10 cellular contexts compared by ENCODE assay signal in the genomic region with DNA sequence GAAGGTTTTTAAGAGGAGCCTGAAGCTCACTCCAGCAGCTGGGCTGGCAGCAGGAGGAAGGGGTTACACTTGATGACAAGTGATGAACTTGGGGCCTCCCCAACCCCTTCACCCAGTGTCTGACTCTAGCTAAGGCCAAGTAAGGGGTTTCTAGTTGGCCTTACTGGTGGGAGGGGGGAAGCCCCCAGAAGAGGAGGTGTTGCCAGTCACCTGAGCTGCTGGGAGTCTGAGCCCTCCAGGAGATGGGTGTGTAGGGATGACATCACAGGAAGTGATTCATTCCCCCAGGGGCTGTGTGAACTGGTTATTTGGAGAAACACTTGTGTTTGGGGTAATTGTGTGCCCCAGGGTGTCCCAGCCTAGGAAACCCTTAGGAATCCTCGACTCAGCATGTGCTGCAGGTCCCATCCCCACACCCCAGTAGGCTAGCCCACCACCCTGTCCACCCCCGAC. TPM values are rescaled to one million over a fixed set of nuclear protein-coding genes. Genes with fewer than 3 reads are reported as not detected.
A peak's percentile ranks its signal among the peaks of the same experiment; 100 is the strongest.
DNase-seq lines count a peak whose midpoint lies in the region; ATAC-seq and TF ChIP-seq lines count a peak whose summit lies in the region.
"Had no signal": no experiment of that assay in that cellular context is flagged by ENCODE, and none has a peak within 500 bp of the region (broad histone marks: within the 10 kb centered on the region; RNA-seq: fewer than 3 reads in every experiment).

No MANE protein-coding gene starts in this region.

- peak overlapping the region; percentile 17 for H2AFZ ChIP-seq in IMR-90 (replicated peaks; ENCODE audit: low read length, poor library complexity)

- in situ Hi-C loops in IMR-90 (cut with MboI; ENCODE audit: low sequenced_read_pairs) = no loop called here

- H3K18ac ChIP-seq in IMR-90 (ENCODE audit: low read depth, low read length) = no peak overlapping the region

- POLR2A ChIA-PET in IMR-90 (lab: Charles Lee; ENCODE audit: unreplicated experiment) = no interaction called here
- POLR2A ChIA-PET in activated CD8-positive, alpha-beta T cell treated with anti-CD3 and anti-CD28 coated beads for 36 hours (lab: Charles Lee) = interaction anchor here (1.3 kb wide), 1 partner anchor 15 kb away, joined by 3 read pairs; no protein-coding TSS in a partner anchor

- CTCF ChIA-PET in IMR-90 (lab: Yijun Ruan, JAX) = interaction anchor here (0.6 kb wide), 1 partner anchor 37 kb away, joined by 3 read pairs; no protein-coding TSS in a partner anchor
- CTCF ChIA-PET in activated CD8-positive, alpha-beta T cell treated with anti-CD3 and anti-CD28 coated beads for 36 hours (lab: Charles Lee) = interaction anchor here (1.1 to 2.0 kb wide), 2 partner anchors 29 to 82 kb away, joined by 3 to 13 read pairs; no protein-coding TSS in a partner anchor

- H2BK120ac ChIP-seq in IMR-90 (ENCODE audit: low read depth, low read length) = peak overlapping the region; percentile 71

- H2BK15ac ChIP-seq in IMR-90 (ENCODE audit: low read depth, low read length) = 0 out of 3 replicates have a peak overlapping the region, but pooled peaks have one; percentile 43

- peaks cover 6% of the 10 kb centered on the region for H3K4me1 ChIP-seq in IMR-90 (ENCODE audit: control insufficient read depth, insufficient read depth, low read length)

- H3K56ac ChIP-seq in IMR-90 (ENCODE audit: extremely low read depth, insufficient read depth, low read length) = no peak overlapping the region

- H3K4me3 ChIP-seq in IMR-90 (ENCODE audit: insufficient read depth, low read depth, low read length) = no peak overlapping the region
- H3K4me3 ChIP-seq: skin epidermis had no signal

- 0 out of 2 replicates have a peak overlapping the region, but pooled peaks have one; percentile 21 for H3K14ac ChIP-seq in IMR-90 (replicated peaks; ENCODE audit: low read depth, low read length)

- peaks cover 6% of the 10 kb centered on the region for H3K27me3 ChIP-seq in IMR-90 (ENCODE audit: control insufficient read depth, insufficient read depth, low read length)

- peak overlapping the region; percentile 39 for H2AK5ac ChIP-seq in IMR-90 (ENCODE audit: low read depth, low read length)

- TF ChIP-seq POLR2A in IMR-90 (IDR thresholded peaks at IDR 0.05; ENCODE audit: low read depth, low read length) = no peak

- peak overlapping the region; percentile 88 for H2AK9ac ChIP-seq in IMR-90 (replicated peaks; ENCODE audit: low read depth, low read length, poor library complexity)

- no peak overlapping the region for H4K91ac ChIP-seq in IMR-90 (ENCODE audit: insufficient read depth, low read depth, low read length)

- peaks cover 53% of the 10 kb centered on the region for H3K27me3 Mint-ChIP-seq in activated CD8-positive, alpha-beta T cell treated with anti-CD3 and anti-CD28 coated beads for 36 hours

- H4K5ac ChIP-seq in IMR-90 (ENCODE audit: low read depth, low read length) = no peak overlapping the region

- H3K36me3 Mint-ChIP-seq in activated CD8-positive, alpha-beta T cell treated with anti-CD3 and anti-CD28 coated beads for 36 hours (ENCODE audit: low read depth) = no peaks in the 10 kb centered on the region
- H3K36me3 Mint-ChIP-seq in stimulated activated effector memory CD8-positive, alpha-beta T cell treated with anti-CD3 and anti-CD28 coated beads, Interleukin-12 subunit alpha, Interleukin-12 subunit beta, amount 100 ng/mL, for 72 hours = no peaks in the 10 kb centered on the region

- no peak overlapping the region for H2BK5ac ChIP-seq in IMR-90 (ENCODE audit: low read depth, low read length, poor library complexity, severe bottlenecking)

- 74% methylated on average over 2 of the region's 2 CpGs; no CpG with 5 or more reads in 1 of the 2 experiments for whole genome bisulfite sequencing in IMR-90 (ENCODE audit: extremely low coverage in 2 of 2, insufficient read length in 1 of 2), 2 experiments

- H3K9me3 Mint-ChIP-seq in activated CD8-positive, alpha-beta T cell treated with anti-CD3 and anti-CD28 coated beads for 36 hours = no peaks in the 10 kb centered on the region
- H3K9me3 Mint-ChIP-seq in stimulated activated effector memory CD8-positive, alpha-beta T cell treated with anti-CD3 and anti-CD28 coated beads, Interleukin-12 subunit alpha, Interleukin-12 subunit beta, amount 100 ng/mL, for 72 hours = no peaks in the 10 kb centered on the region

- peak overlapping the region; percentile 72 for H3K4ac ChIP-seq in IMR-90 (ENCODE audit: low read depth, low read length)

- BruUV-seq in IMR-90 (replicated peaks; lab: Mats Ljungman, UMichigan) = no TSS peak

- dilution Hi-C loops in IMR-90 (cut with HindIII; ENCODE audit: low sequenced_read_pairs, unreplicated experiment) = no loop called here

- H3K23ac ChIP-seq in IMR-90 (ENCODE audit: low read depth, low read length) = no peak overlapping the region

- no peaks in the 10 kb centered on the region for H3K79me1 ChIP-seq in IMR-90 (ENCODE audit: low read depth in 1 of 2, low read length in 2 of 2)

- intact Hi-C loops in IMR-90 (cut with micrococcal nuclease) = no loop called here
- intact Hi-C loops in activated CD8-positive, alpha-beta T cell treated with anti-CD3 and anti-CD28 coated beads for 36 hours (cut with micrococcal nuclease) = no loop called here

- H3K27ac Mint-ChIP-seq in activated CD8-positive, alpha-beta T cell treated with anti-CD3 and anti-CD28 coated beads for 36 hours = peak overlapping the region; percentile 58
- H3K27ac Mint-ChIP-seq in stimulated activated effector memory CD8-positive, alpha-beta T cell treated with anti-CD3 and anti-CD28 coated beads, Interleukin-12 subunit alpha, Interleukin-12 subunit beta, amount 100 ng/mL, for 72 hours = peak overlapping the region; percentile 57

- peak; percentile 15 for DNase-seq in DMS153 (lab: John Stamatoyannopoulos, UW)
- no peak for DNase-seq in DMS153 treated with DMSO at 0.1 percent for 48 hours (lab: John Stamatoyannopoulos, UW; ENCODE audit: unreplicated experiment)
- DNase-seq in IMR-90 = peak; percentile 76
- DNase-seq in activated CD8-positive, alpha-beta T cell treated with anti-CD3 and anti-CD28 coated beads for 36 hours = peak; percentile 89
- DNase-seq in germinal center (ENCODE audit: low spot score) = peak; percentile 62
- DNase-seq in stimulated activated effector memory CD8-positive, alpha-beta T cell treated with anti-CD3 and anti-CD28 coated beads, Interleukin-12 subunit alpha, Interleukin-12 subunit beta, amount 100 ng/mL, for 72 hours (ENCODE audit: low spot score in 2 of 2) = peak; percentile 17 to 56
- no peak for DNase-seq in NCI-H2029 (lab: John Stamatoyannopoulos, UW)
- DNase-seq in middle frontal gyrus (ENCODE audit: extremely low spot score, low spot score) = no peak

- peak; percentile 35 for ATAC-seq in IMR-90 (ENCODE audit: low read depth)
- peak; percentile 96 for ATAC-seq in activated CD8-positive, alpha-beta T cell treated with anti-CD3 and anti-CD28 coated beads for 36 hours
- peak; percentile 92 for ATAC-seq in stimulated activated effector memory CD8-positive, alpha-beta T cell treated with anti-CD3 and anti-CD28 coated beads, Interleukin-12 subunit alpha, Interleukin-12 subunit beta, amount 100 ng/mL, for 72 hours

- H3K4me2 ChIP-seq in IMR-90 (ENCODE audit: low read depth, low read length) = no peak overlapping the region

- TF ChIP-seq RAD21 in IMR-90 (IDR thresholded peaks at IDR 0.05; ENCODE audit: low read length) = no peak

- no peaks in the 10 kb centered on the region for H3K36me3 ChIP-seq in IMR-90 (ENCODE audit: control insufficient read depth, insufficient read depth, low read length)

- H4K20me1 ChIP-seq in IMR-90 (ENCODE audit: insufficient read depth, low read length) = no peaks in the 10 kb centered on the region

- H3K4me1 Mint-ChIP-seq in activated CD8-positive, alpha-beta T cell treated with anti-CD3 and anti-CD28 coated beads for 36 hours (ENCODE audit: low read depth) = peaks cover 36% of the 10 kb centered on the region
- peaks cover 62% of the 10 kb centered on the region for H3K4me1 Mint-ChIP-seq in stimulated activated effector memory CD8-positive, alpha-beta T cell treated with anti-CD3 and anti-CD28 coated beads, Interleukin-12 subunit alpha, Interleukin-12 subunit beta, amount 100 ng/mL, for 72 hours

- H3K9me3 ChIP-seq in IMR-90 (ENCODE audit: control insufficient read depth, insufficient read depth, low read length) = no peaks in the 10 kb centered on the region

- TF ChIP-seq CTCF in IMR-90 (conservative IDR thresholded peaks at IDR 0.05; ENCODE audit: low read depth, low read length) = no peak
- TF ChIP-seq CTCF in activated CD8-positive, alpha-beta T cell treated with anti-CD3 and anti-CD28 coated beads for 36 hours (IDR thresholded peaks at IDR 0.05) = no peak

- H3K9me1 ChIP-seq in IMR-90 (ENCODE audit: insufficient read depth, low read length) = peaks cover 16% of the 10 kb centered on the region; the same call in 1 of the 2 replicates

- peak overlapping the region; percentile 84 for H2BK20ac ChIP-seq in IMR-90 (ENCODE audit: low read depth, low read length)

- no peak overlapping the region for H3K27ac ChIP-seq in IMR-90 (ENCODE audit: insufficient read depth, low read length)

- H3K9ac ChIP-seq in IMR-90 (ENCODE audit: low read depth, low read length) = no peak overlapping the region

- H3K4me3 Mint-ChIP-seq in activated CD8-positive, alpha-beta T cell treated with anti-CD3 and anti-CD28 coated beads for 36 hours = no peak overlapping the region
- no peak overlapping the region for H3K4me3 Mint-ChIP-seq in stimulated activated effector memory CD8-positive, alpha-beta T cell treated with anti-CD3 and anti-CD28 coated beads, Interleukin-12 subunit alpha, Interleukin-12 subunit beta, amount 100 ng/mL, for 72 hours

- peak overlapping the region in 1 of 2 experiments; percentile 4; a peak in 2 of 4 replicates for H4K8ac ChIP-seq in IMR-90 (ENCODE audit: low read depth in 2 of 2, low read length in 2 of 2)

TF ChIP-seq in IMR-90, 13 proteins besides CTCF, POLR2A, EP300 and RAD21 (continues in another document):
- peak; percentile 74 for TF ChIP-seq BHLHE40 (IDR thresholded peaks at IDR 0.05; ENCODE audit: low read depth, low read length)
- TF ChIP-seq CEBPB (IDR thresholded peaks at IDR 0.05; ENCODE audit: low read depth, low read length) = no peak
- TF ChIP-seq MAZ (IDR thresholded peaks at IDR 0.05; ENCODE audit: borderline replicate concordance, low read depth, low read length) = peak; percentile 30; the same call in 1 of the 2 replicates
- no peak for TF ChIP-seq MXI1 (IDR thresholded peaks at IDR 0.05; ENCODE audit: borderline replicate concordance, low read depth, low read length)

RNA-seq across cellular contexts. Expression of gene PADI1, which starts 3.1 kb away (rescaled TPM):
- not detected in 2 replicates for total RNA-seq in IMR-90 (2012; rRNA removed)
- polyA plus RNA-seq in IMR-90 (2012; rRNA removed) = 0.13 and 0.17 TPM in 2 replicates
- 0.04 TPM in 1 of 2 replicates, not detected in the other for polyA plus RNA-seq in IMR-90 (2012; cell fraction: cytosol; rRNA removed)
- polyA plus RNA-seq in IMR-90 (2012; cell fraction: nucleus; rRNA removed; ENCODE audit: low replicate concordance) = 0.14 and 0.21 TPM in 2 replicates
- total RNA-seq in activated CD8-positive, alpha-beta T cell treated with anti-CD3 and anti-CD28 coated beads for 36 hours = not detected
- total RNA-seq: activated CD8-positive, alpha-beta memory T cell treated with anti-CD3 and anti-CD28 coated beads for 36 hours had no signal

RNA-seq across cellular contexts. Expression of gene PADI3, which starts 40.9 kb away (rescaled TPM):
- total RNA-seq in IMR-90 (2012; rRNA removed) = not detected in 2 replicates
- polyA plus RNA-seq in IMR-90 (2012; rRNA removed) = not detected in 2 replicates
- not detected in 2 replicates for polyA plus RNA-seq in IMR-90 (2012; cell fraction: cytosol; rRNA removed)
- 0.01 and 0.03 TPM in 2 replicates for polyA plus RNA-seq in IMR-90 (2012; cell fraction: nucleus; rRNA removed; ENCODE audit: low replicate concordance)
- not detected for total RNA-seq in activated CD8-positive, alpha-beta T cell treated with anti-CD3 and anti-CD28 coated beads for 36 hours
- total RNA-seq: activated CD8-positive, alpha-beta memory T cell treated with anti-CD3 and anti-CD28 coated beads for 36 hours had no signal

Comparison
In these comparisons a context has a peak if more than half of its experiments do, and no peak if none do; other contexts are left out.
1. DNase-seq: peak in DMS153 (single experiment), IMR-90 (single experiment), activated CD8-positive, alpha-beta T cell treated with anti-CD3 and anti-CD28 coated beads for 36 hours (single experiment), germinal center (single experiment) and stimulated activated effector memory CD8-positive, alpha-beta T cell treated with anti-CD3 and anti-CD28 coated beads, Interleukin-12 subunit alpha, Interleukin-12 subunit beta, amount 100 ng/mL, for 72 hours (2 of 2); none in DMS153 treated with DMSO at 0.1 percent for 48 hours (single experiment), NCI-H2029 (single experiment) and middle frontal gyrus (single experiment).
2. ATAC-seq: peak in every context shown above with its lines; median percentile 96 in activated CD8-positive, alpha-beta T cell treated with anti-CD3 and anti-CD28 coated beads for 36 hours; 92 in stimulated activated effector memory CD8-positive, alpha-beta T cell treated with anti-CD3 and anti-CD28 coated beads, Interleukin-12 subunit alpha, Interleukin-12 subunit beta, amount 100 ng/mL, for 72 hours; 35 in IMR-90.